Comparison of ENCODE assay signal across 2 cellular contexts in genomic region chr1:85201340-85202091, GRCh38.
TF ChIP-seq lines count a peak whose summit lies in the region.

No MANE protein-coding gene starts in this region.

TF ChIP-seq in HCT116, 20 proteins besides CTCF, POLR2A, EP300 and RAD21:
- peak; percentile 13 for TF ChIP-seq TCF7L2 (IDR thresholded peaks at IDR 0.05; ENCODE audit: borderline replicate concordance, extremely low read depth, insufficient read depth, insufficient read length)
- TF ChIP-seq POLR2AphosphoS5 (IDR thresholded peaks at IDR 0.05; ENCODE audit: low read depth, low read length) = peak; percentile 66
- peak; percentile 92 for TF ChIP-seq EGR1 (IDR thresholded peaks at IDR 0.05; ENCODE audit: low read depth)
- peak; percentile 20; the same call in 1 of the 2 replicates for TF ChIP-seq SIN3A (IDR thresholded peaks at IDR 0.05; ENCODE audit: low read depth)
- no peak for TF ChIP-seq FOSL1 (IDR thresholded peaks at IDR 0.05; ENCODE audit: low read depth)

TF ChIP-seq in HepG2, 621 proteins besides CTCF, POLR2A, EP300 and RAD21 (continues in another document):
- TF ChIP-seq ZBTB44 (CRISPR knock-in tag; IDR thresholded peaks at IDR 0.05) (no peak), ARID3A (IDR thresholded peaks at IDR 0.05; ENCODE audit: low read depth, low read length) (no peak), PHF21A (CRISPR knock-in tag; IDR thresholded peaks at IDR 0.05) (no peak), GTF3A (CRISPR knock-in tag; conservative IDR thresholded peaks at IDR 0.05) (no peak), ZFP90 (CRISPR knock-in tag; IDR thresholded peaks at IDR 0.05; ENCODE audit: borderline replicate concordance) (no peak), HMG20A (CRISPR knock-in tag; IDR thresholded peaks at IDR 0.05; ENCODE audit: borderline replicate concordance) (no peak), FOSL2 (CRISPR knock-in tag; IDR thresholded peaks at IDR 0.05) (no peak), ATF4 (CRISPR knock-in tag; IDR thresholded peaks at IDR 0.05) (no peak; a peak in 1 of 4 replicates), ZNF891 (CRISPR knock-in tag; IDR thresholded peaks at IDR 0.05) (0 out of 2 replicates have a peak, but pooled peaks have one; percentile 40), ZSCAN29 (CRISPR knock-in tag; conservative IDR thresholded peaks at IDR 0.05) (no peak), SNAI1 (CRISPR knock-in tag; IDR thresholded peaks at IDR 0.05; ENCODE audit: borderline replicate concordance) (0 out of 2 replicates have a peak, but pooled peaks have one; percentile 47), ZNF780A (CRISPR knock-in tag; IDR thresholded peaks at IDR 0.05) (no peak), SATB2 (CRISPR knock-in tag; IDR thresholded peaks at IDR 0.05) (no peak), ZNF564 (CRISPR knock-in tag; IDR thresholded peaks at IDR 0.05) (peak; percentile 22; the same call in 1 of the 2 replicates), ZBTB38 (CRISPR knock-in tag; IDR thresholded peaks at IDR 0.05) (no peak), ZSCAN5A (CRISPR knock-in tag; IDR thresholded peaks at IDR 0.05; ENCODE audit: borderline replicate concordance) (0 out of 2 replicates have a peak, but pooled peaks have one; percentile 22), PRDM10 (CRISPR knock-in tag; IDR thresholded peaks at IDR 0.05; ENCODE audit: low read depth) (no peak), HOMEZ (CRISPR knock-in tag; IDR thresholded peaks at IDR 0.05; ENCODE audit: low read depth) (no peak), DMAP1 (CRISPR knock-in tag; IDR thresholded peaks at IDR 0.05) (peak; percentile 68; the same call in 1 of the 2 replicates), GATAD2A (CRISPR knock-in tag; IDR thresholded peaks at IDR 0.05) (no peak), ZSCAN22 (CRISPR knock-in tag; IDR thresholded peaks at IDR 0.05) (no peak), ZNF33A (CRISPR knock-in tag; IDR thresholded peaks at IDR 0.05; ENCODE audit: borderline replicate concordance) (no peak), ZNF275 (CRISPR knock-in tag; IDR thresholded peaks at IDR 0.05; ENCODE audit: borderline replicate concordance) (no peak), ZFP37 (CRISPR knock-in tag; IDR thresholded peaks at IDR 0.05; ENCODE audit: borderline replicate concordance) (no peak), ZBTB7B (CRISPR knock-in tag; IDR thresholded peaks at IDR 0.05) (peak; percentile 28; the same call in 1 of the 2 replicates), ZNF777 (CRISPR knock-in tag; IDR thresholded peaks at IDR 0.05) (peak; percentile 99), PRDM15 (CRISPR knock-in tag; IDR thresholded peaks at IDR 0.05) (no peak), NFRKB (IDR thresholded peaks at IDR 0.05) (no peak), POLR2AphosphoS5 (IDR thresholded peaks at IDR 0.05; ENCODE audit: low read depth, low read length) (0 out of 2 replicates have a peak, but pooled peaks have one; percentile 34), SIX4 (CRISPR knock-in tag; IDR thresholded peaks at IDR 0.05) (no peak), BRF2 (CRISPR knock-in tag; IDR thresholded peaks at IDR 0.05) (0 out of 2 replicates have a peak, but pooled peaks have one; percentile 25), AGO1 (IDR thresholded peaks at IDR 0.05; ENCODE audit: low read depth, low read length, poor library complexity, severe bottlenecking) (no peak), SP5 (CRISPR knock-in tag; IDR thresholded peaks at IDR 0.05; ENCODE audit: borderline replicate concordance, low read depth) (no peak), ZBTB14 (CRISPR knock-in tag; IDR thresholded peaks at IDR 0.05) (0 out of 2 replicates have a peak, but pooled peaks have one; percentile 2), TOPORS (CRISPR knock-in tag; IDR thresholded peaks at IDR 0.05) (no peak; the same call in 1 of the 2 replicates), GPBP1L1 (CRISPR knock-in tag; IDR thresholded peaks at IDR 0.05) (no peak), MIXL1 (CRISPR knock-in tag; IDR thresholded peaks at IDR 0.05) (no peak), ZNF251 (CRISPR knock-in tag; IDR thresholded peaks at IDR 0.05) (no peak)
